Comparison of ENCODE assay signal across 15 cellular contexts in genomic region chr18:4821801-4822200, GRCh38.
DNase-seq lines count a peak whose midpoint lies in the region; ATAC-seq and TF ChIP-seq lines count a peak whose summit lies in the region.
"Had no signal": no experiment of that assay in that cellular context is flagged by ENCODE, and none has a peak within 500 bp of the region (broad histone marks: within the 10 kb centered on the region; RNA-seq: fewer than 3 reads in every experiment).

No MANE protein-coding gene starts in this region.

- H3K27ac ChIP-seq in GM23338 (ENCODE audit: low read depth) (no peak overlapping the region), endodermal cell (ENCODE audit: low read depth, low read length) (no peak overlapping the region)

- BruUV-seq in MCF 10A (replicated peaks; lab: Mats Ljungman, UMichigan): no TSS peak

- H3K4me1 Mint-ChIP-seq in GM23338: peaks cover 10% of the 10 kb centered on the region
- H3K4me1 Mint-ChIP-seq in endodermal cell: peaks cover 5% of the 10 kb centered on the region
- no peaks in the 10 kb centered on the region for H3K4me1 Mint-ChIP-seq in MCF 10A (ENCODE audit: insufficient read depth, unreplicated experiment)
- H3K4me1 Mint-ChIP-seq: CD4-positive, alpha-beta memory T cell had no signal

- H3F3A ChIP-seq in GM23338 (replicated peaks; ENCODE audit: low read depth): no peaks in the 10 kb centered on the region

- ATAC-seq in GM23338 (no peak), omental fat pad (ENCODE audit: low FRiP score) (no peak)

- CTCF ChIA-PET in MCF 10A (lab: Yijun Ruan, JAX): no interaction called here

- H3K79me2 ChIP-seq in GM23338 (replicated peaks; ENCODE audit: insufficient read depth): no peaks in the 10 kb centered on the region

- 90 to 100% methylated on average over 1 to 2 of the region's 2 CpGs for WGBS in endodermal cell (ENCODE audit: insufficient coverage in 1 of 2, insufficient read length in 1 of 2), 2 experiments

- TF ChIP-seq CTCF in GM23338 (conservative IDR thresholded peaks at IDR 0.05; ENCODE audit: low read depth in 2 of 2): no peak
- TF ChIP-seq CTCF in endodermal cell (conservative IDR thresholded peaks at IDR 0.05): no peak
- TF ChIP-seq CTCF in omental fat pad (IDR thresholded peaks at IDR 0.05): no peak
- no peak for TF ChIP-seq CTCF in MCF 10A (IDR thresholded peaks at IDR 0.05; ENCODE audit: unreplicated experiment)

- DNase-seq in GM23338 (ENCODE audit: low spot score) (no peak), cerebellar cortex (ENCODE audit: low spot score) (peak; percentile 79), endodermal cell (no peak), putamen (ENCODE audit: low spot score) (peak; percentile 77), omental fat pad (ENCODE audit: low spot score) (no peak), glomerular visceral epithelial cell (ENCODE audit: extremely low spot score) (no peak), MCF 10A (ENCODE audit: unreplicated experiment) (no peak)
- DNase-seq: Calu3; CD4-positive, alpha-beta memory T cell; COR-L47; DMS53; DMS79 treated with DMSO at 0.1 percent for 48 hours; GOT3; H7; HCEC 1CT had no signal

- intact Hi-C loops in MCF 10A (cut with micrococcal nuclease): no loop called here

- H2AFZ ChIP-seq in GM23338: peak overlapping the region; percentile 60

- POLR2A ChIA-PET in MCF 10A (lab: Yijun Ruan, JAX): no interaction called here

- H3K36me3 Mint-ChIP-seq in GM23338 (ENCODE audit: low read depth): no peaks in the 10 kb centered on the region
- peaks cover 6% of the 10 kb centered on the region for H3K36me3 Mint-ChIP-seq in endodermal cell (ENCODE audit: low read depth)
- no peaks in the 10 kb centered on the region for H3K36me3 Mint-ChIP-seq in MCF 10A (ENCODE audit: insufficient read depth, unreplicated experiment)
- H3K36me3 Mint-ChIP-seq: CD4-positive, alpha-beta memory T cell had no signal

- no peaks in the 10 kb centered on the region for H3K27me3 Mint-ChIP-seq in GM23338 (ENCODE audit: insufficient read depth, low read depth, poor library complexity)
- peaks cover 2% of the 10 kb centered on the region for H3K27me3 Mint-ChIP-seq in endodermal cell (ENCODE audit: insufficient read depth)
- H3K27me3 Mint-ChIP-seq in MCF 10A (ENCODE audit: insufficient read depth, unreplicated experiment): no peaks in the 10 kb centered on the region
- H3K27me3 Mint-ChIP-seq: CD4-positive, alpha-beta memory T cell had no signal

- H3K27me3 ChIP-seq in GM23338 (ENCODE audit: insufficient read depth) (no peaks in the 10 kb centered on the region), endodermal cell (ENCODE audit: control insufficient read depth, insufficient read depth, low read length, poor library complexity, severe bottlenecking) (no peaks in the 10 kb centered on the region)

- peaks cover 2% of the 10 kb centered on the region; the same call in 1 of the 2 replicates for H3K9me2 ChIP-seq in GM23338 (ENCODE audit: insufficient read depth)

- peaks cover 10% of the 10 kb centered on the region; the same call in 1 of the 2 replicates for H3K4me1 ChIP-seq in GM23338 (ENCODE audit: insufficient read depth)
- peaks cover 2% of the 10 kb centered on the region for H3K4me1 ChIP-seq in endodermal cell (ENCODE audit: control insufficient read depth, insufficient read depth, low read length)

- peaks cover 51% of the 10 kb centered on the region for H3K9me3 ChIP-seq in endodermal cell (ENCODE audit: control insufficient read depth, low read length)

- H3K9ac ChIP-seq in endodermal cell (ENCODE audit: extremely low read depth, low read length, poor library complexity, severe bottlenecking): no peak overlapping the region

- no peaks in the 10 kb centered on the region for H3K36me3 ChIP-seq in GM23338 (ENCODE audit: insufficient read depth)
- no peaks in the 10 kb centered on the region for H3K36me3 ChIP-seq in endodermal cell (ENCODE audit: control insufficient read depth, insufficient read depth, low read length)

- no peaks in the 10 kb centered on the region for H4K20me1 ChIP-seq in GM23338 (replicated peaks; ENCODE audit: insufficient read depth)

- H3K4me3 Mint-ChIP-seq in GM23338 (no peak overlapping the region), endodermal cell (no peak overlapping the region), MCF 10A (ENCODE audit: unreplicated experiment) (no peak overlapping the region)
- H3K4me3 Mint-ChIP-seq: CD4-positive, alpha-beta memory T cell had no signal

- H3K4me2 ChIP-seq in GM23338: no peak overlapping the region

- H3K4me3 ChIP-seq in GM23338: no peak overlapping the region
- peak overlapping the region; percentile 67 for H3K4me3 ChIP-seq in endodermal cell (ENCODE audit: low read length)

- H3K9me3 Mint-ChIP-seq in GM23338: no peaks in the 10 kb centered on the region; the same call in 2 of the 3 replicates
- H3K9me3 Mint-ChIP-seq in endodermal cell: peaks cover 29% of the 10 kb centered on the region
- H3K9me3 Mint-ChIP-seq in MCF 10A (ENCODE audit: unreplicated experiment): no peaks in the 10 kb centered on the region

- H3K27ac Mint-ChIP-seq in GM23338 (no peak overlapping the region), endodermal cell (no peak overlapping the region), MCF 10A (ENCODE audit: low read depth, unreplicated experiment) (no peak overlapping the region)
- H3K27ac Mint-ChIP-seq: CD4-positive, alpha-beta memory T cell had no signal

TF ChIP-seq in GM23338, 12 proteins besides CTCF, POLR2A, EP300 and RAD21 (continues in another document):
- no peak for TF ChIP-seq POLR2AphosphoS5 (IDR thresholded peaks at IDR 0.05; ENCODE audit: low read depth)
- TF ChIP-seq, protein P1, sequence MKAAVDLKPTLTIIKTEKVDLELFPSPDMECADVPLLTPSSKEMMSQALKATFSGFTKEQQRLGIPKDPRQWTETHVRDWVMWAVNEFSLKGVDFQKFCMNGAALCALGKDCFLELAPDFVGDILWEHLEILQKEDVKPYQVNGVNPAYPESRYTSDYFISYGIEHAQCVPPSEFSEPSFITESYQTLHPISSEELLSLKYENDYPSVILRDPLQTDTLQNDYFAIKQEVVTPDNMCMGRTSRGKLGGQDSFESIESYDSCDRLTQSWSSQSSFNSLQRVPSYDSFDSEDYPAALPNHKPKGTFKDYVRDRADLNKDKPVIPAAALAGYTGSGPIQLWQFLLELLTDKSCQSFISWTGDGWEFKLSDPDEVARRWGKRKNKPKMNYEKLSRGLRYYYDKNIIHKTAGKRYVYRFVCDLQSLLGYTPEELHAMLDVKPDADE (IDR thresholded peaks at IDR 0.05): no peak
- no peak for TF ChIP-seq STAT1 (IDR thresholded peaks at IDR 0.05; ENCODE audit: unreplicated experiment)
- no peak for TF ChIP-seq ZNF462 (CRISPR knock-in tag; IDR thresholded peaks at IDR 0.05)
- TF ChIP-seq EZH2phosphoT487 (IDR thresholded peaks at IDR 0.05; ENCODE audit: unreplicated experiment): no peak
- no peak for TF ChIP-seq ZNF114 (CRISPR knock-in tag; IDR thresholded peaks at IDR 0.05)

Comparison
In these comparisons a context has a peak if more than half of its experiments do, and no peak if none do; other contexts are left out.
1. DNase-seq: peak in cerebellar cortex (single experiment) and putamen (single experiment); none in GM23338 (single experiment), endodermal cell (single experiment), omental fat pad (single experiment), glomerular visceral epithelial cell (single experiment) and MCF 10A (single experiment).